ENCODE assay signal across 9 cellular contexts in the genomic region with DNA sequence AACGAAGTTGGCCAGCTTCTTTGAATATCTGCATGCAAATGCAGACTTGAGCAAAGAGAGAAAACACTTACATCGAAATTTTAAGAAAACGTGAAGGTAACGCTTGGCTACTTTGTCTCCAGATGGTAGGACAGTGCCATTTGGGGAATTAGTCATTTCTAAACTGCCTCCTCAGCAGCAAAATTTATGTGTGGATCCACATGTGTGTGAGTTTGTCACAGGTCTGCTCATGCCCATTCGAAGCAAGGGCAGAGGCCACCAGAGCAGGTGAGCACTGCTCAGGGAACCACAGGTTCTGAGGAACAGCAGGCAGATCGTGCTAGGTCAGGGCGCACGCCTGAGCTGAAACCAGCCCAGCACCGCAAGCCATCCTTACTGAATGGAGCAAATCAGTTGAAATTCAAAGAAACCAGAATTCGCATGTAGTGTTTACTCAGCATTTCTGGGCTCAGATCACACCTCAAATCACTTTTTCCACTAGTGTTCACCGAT.
A peak's percentile ranks its signal among the peaks of the same experiment; 100 is the strongest.
DNase-seq lines count a peak whose midpoint lies in the region; ATAC-seq and FAIRE-seq lines count a peak whose summit lies in the region.
"Had no signal": no experiment of that assay in that cellular context is flagged by ENCODE, and none has a peak within 500 bp of the region (broad histone marks: within the 10 kb centered on the region; RNA-seq: fewer than 3 reads in every experiment).

No MANE protein-coding gene starts in this region.

- no peaks in the 10 kb centered on the region for H3K9me3 Mint-ChIP-seq in natural killer cell treated with Interleukin-12 subunit alpha and Interleukin-12 subunit beta and Interleukin-15 and Interleukin-18, amount 100 ng/mL, for 72 hours

- no peaks in the 10 kb centered on the region for H3K4me1 ChIP-seq in small intestine (ENCODE audit: control insufficient read depth in 2 of 2, insufficient read depth in 1 of 2, low read depth in 1 of 2, low read length in 1 of 2)

- 87 to 92% (median 91%) methylated on average over 11 of the region's 11 CpGs for WGBS in small intestine, 3 donors

- no peaks in the 10 kb centered on the region for H3K27me3 Mint-ChIP-seq in natural killer cell treated with Interleukin-12 subunit alpha and Interleukin-12 subunit beta and Interleukin-15 and Interleukin-18, amount 100 ng/mL, for 72 hours

- H3K36me3 ChIP-seq in KOPT-K1 (ENCODE audit: insufficient read depth, low read length) = peaks cover 15% of the 10 kb centered on the region; the same call in 1 of the 2 replicates
- H3K36me3 ChIP-seq in small intestine (ENCODE audit: control insufficient read depth in 2 of 2, insufficient read depth in 2 of 2, low read length in 2 of 2) = peaks cover 6% of the 10 kb centered on the region in 2 donors

- no peak for FAIRE-seq in small intestine (lab: Jason Lieb, UNC)

- peaks cover 13% of the 10 kb centered on the region for H3K36me3 Mint-ChIP-seq in natural killer cell treated with Interleukin-12 subunit alpha and Interleukin-12 subunit beta and Interleukin-15 and Interleukin-18, amount 100 ng/mL, for 72 hours

- no peaks in the 10 kb centered on the region for H3K9me3 ChIP-seq in KOPT-K1 (ENCODE audit: insufficient read depth, low read length, poor library complexity, severe bottlenecking)
- H3K9me3 ChIP-seq in small intestine (ENCODE audit: control insufficient read depth, low read depth) = no peaks in the 10 kb centered on the region

- H3K27ac ChIP-seq in KOPT-K1 (ENCODE audit: low read depth, low read length, poor library complexity, severe bottlenecking) (peak overlapping the region; percentile 50), small intestine (ENCODE audit: low read depth in 1 of 2, low read length in 1 of 2) (no peak overlapping the region)

- H3K4me3 Mint-ChIP-seq in natural killer cell treated with Interleukin-12 subunit alpha and Interleukin-12 subunit beta and Interleukin-15 and Interleukin-18, amount 100 ng/mL, for 72 hours = peak overlapping the region; percentile 22

- peaks cover 55 to 56% of the 10 kb centered on the region in 2 donors for H3K4me1 Mint-ChIP-seq in natural killer cell treated with Interleukin-12 subunit alpha and Interleukin-12 subunit beta and Interleukin-15 and Interleukin-18, amount 100 ng/mL, for 72 hours (ENCODE audit: low read depth in 2 of 2)

- peak overlapping the region; percentile 79 to 88 for H3K27ac Mint-ChIP-seq in natural killer cell treated with Interleukin-12 subunit alpha and Interleukin-12 subunit beta and Interleukin-15 and Interleukin-18, amount 100 ng/mL, for 72 hours

- H3K27me3 ChIP-seq in small intestine (ENCODE audit: control insufficient read depth in 2 of 2, insufficient read depth in 2 of 2, low read length in 2 of 2) = no peaks in the 10 kb centered on the region

- DNase-seq in natural killer cell treated with Interleukin-12 subunit alpha and Interleukin-12 subunit beta and Interleukin-15 and Interleukin-18, amount 100 ng/mL, for 72 hours (ENCODE audit: low spot score) = no peak
- no peak for DNase-seq in C1 segment of cervical spinal cord (lab: John Stamatoyannopoulos, UW)
- DNase-seq in SW480 (ENCODE audit: low spot score) = no peak
- DNase-seq in small intestine = no peak
- DNase-seq: OCI-M1 had no signal

- ATAC-seq in GM18519 (IDR thresholded peaks at IDR 0.05; ENCODE audit: low FRiP score, unreplicated experiment) (peak; percentile 42), GM21529 (IDR thresholded peaks at IDR 0.05; ENCODE audit: unreplicated experiment) (peak; percentile 65), HG03039 (IDR thresholded peaks at IDR 0.05; ENCODE audit: unreplicated experiment) (no peak)
- peak; percentile 7 to 41 for ATAC-seq in natural killer cell treated with Interleukin-12 subunit alpha and Interleukin-12 subunit beta and Interleukin-15 and Interleukin-18, amount 100 ng/mL, for 72 hours

- H3K4me3 ChIP-seq in small intestine (ENCODE audit: low read depth in 1 of 2, low read length in 2 of 2) = no peak overlapping the region
